In genomic region chr22:47631571-47632102, GRCh38 we compare ENCODE assay signal across 1 cellular context.
TF ChIP-seq lines count a peak whose summit lies in the region.

No MANE protein-coding gene starts in this region.

TF ChIP-seq in K562, 482 proteins besides CTCF, POLR2A, EP300 and RAD21 (continued from another document and continues in another):
- TF ChIP-seq, protein P1, sequence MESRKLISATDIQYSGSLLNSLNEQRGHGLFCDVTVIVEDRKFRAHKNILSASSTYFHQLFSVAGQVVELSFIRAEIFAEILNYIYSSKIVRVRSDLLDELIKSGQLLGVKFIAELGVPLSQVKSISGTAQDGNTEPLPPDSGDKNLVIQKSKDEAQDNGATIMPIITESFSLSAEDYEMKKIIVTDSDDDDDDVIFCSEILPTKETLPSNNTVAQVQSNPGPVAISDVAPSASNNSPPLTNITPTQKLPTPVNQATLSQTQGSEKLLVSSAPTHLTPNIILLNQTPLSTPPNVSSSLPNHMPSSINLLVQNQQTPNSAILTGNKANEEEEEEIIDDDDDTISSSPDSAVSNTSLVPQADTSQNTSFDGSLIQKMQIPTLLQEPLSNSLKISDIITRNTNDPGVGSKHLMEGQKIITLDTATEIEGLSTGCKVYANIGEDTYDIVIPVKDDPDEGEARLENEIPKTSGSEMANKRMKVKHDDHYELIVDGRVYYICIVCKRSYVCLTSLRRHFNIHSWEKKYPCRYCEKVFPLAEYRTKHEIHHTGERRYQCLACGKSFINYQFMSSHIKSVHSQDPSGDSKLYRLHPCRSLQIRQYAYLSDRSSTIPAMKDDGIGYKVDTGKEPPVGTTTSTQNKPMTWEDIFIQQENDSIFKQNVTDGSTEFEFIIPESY (CRISPR knock-in tag; IDR thresholded peaks at IDR 0.05): no peak
- TF ChIP-seq ZNF253 (CRISPR knock-in tag; conservative IDR thresholded peaks at IDR 0.05) (no peak), ZNF830 (CRISPR knock-in tag; IDR thresholded peaks at IDR 0.05) (no peak), JUNB (CRISPR knock-in tag; conservative IDR thresholded peaks at IDR 0.05) (no peak), ZNF584 (CRISPR knock-in tag; IDR thresholded peaks at IDR 0.05; ENCODE audit: low read depth) (no peak), ETV6 (IDR thresholded peaks at IDR 0.05; ENCODE audit: borderline replicate concordance in 1 of 2, low read depth in 2 of 2, low read length in 1 of 2) (no peak), ETV6 (CRISPR knock-in tag; IDR thresholded peaks at IDR 0.05; ENCODE audit: borderline replicate concordance) (no peak), CBFA2T2 (conservative IDR thresholded peaks at IDR 0.05) (no peak), CCAR2 (IDR thresholded peaks at IDR 0.05; ENCODE audit: low read depth, low read length) (no peak), MXI1 (IDR thresholded peaks at IDR 0.05; ENCODE audit: low read depth, low read length) (no peak), KDM2B (CRISPR knock-in tag; IDR thresholded peaks at IDR 0.05) (no peak), DMBX1 (CRISPR knock-in tag; IDR thresholded peaks at IDR 0.05; ENCODE audit: borderline replicate concordance) (no peak), ELF1 (tag; IDR thresholded peaks at IDR 0.05) (peak; percentile 90), ZNF146 (CRISPR knock-in tag; IDR thresholded peaks at IDR 0.05; ENCODE audit: unreplicated experiment) (no peak), RBM14 (IDR thresholded peaks at IDR 0.05; ENCODE audit: borderline replicate concordance, insufficient read depth, low read depth, low read length) (no peak), BACH1 (tag; IDR thresholded peaks at IDR 0.05) (no peak), ZMIZ1 (IDR thresholded peaks at IDR 0.05; ENCODE audit: low read depth in 2 of 2, low read length in 2 of 2) (no peak), ZC3H8 (IDR thresholded peaks at IDR 0.05) (no peak), NR2F6 (CRISPR knock-in tag; IDR thresholded peaks at IDR 0.05) (no peak), SRSF3 (IDR thresholded peaks at IDR 0.05; ENCODE audit: insufficient read depth, low read length) (no peak), E2F1 (CRISPR knock-in tag; IDR thresholded peaks at IDR 0.05) (no peak), SMARCE1 (IDR thresholded peaks at IDR 0.05) (no peak), RBM17 (IDR thresholded peaks at IDR 0.05; ENCODE audit: borderline replicate concordance, low read depth, low read length) (no peak), EWSR1 (IDR thresholded peaks at IDR 0.05; ENCODE audit: borderline replicate concordance, low read depth, partially characterized antibody) (no peak), HOXB6 (CRISPR knock-in tag; IDR thresholded peaks at IDR 0.05; ENCODE audit: borderline replicate concordance) (no peak), ZNF740 (CRISPR knock-in tag; IDR thresholded peaks at IDR 0.05) (no peak), ZNF740 (tag; IDR thresholded peaks at IDR 0.05) (no peak), HNRNPH1 (optimal IDR thresholded peaks at IDR 0.05; ENCODE audit: low read depth, low read length) (no peak), CREB1 (IDR thresholded peaks at IDR 0.05) (0 out of 2 replicates have a peak, but pooled peaks have one; percentile 37), CREB1 (CRISPR knock-in tag; IDR thresholded peaks at IDR 0.05) (no peak), DIDO1 (tag; IDR thresholded peaks at IDR 0.05; ENCODE audit: low read depth) (peak; percentile 67), SIX5 (IDR thresholded peaks at IDR 0.05; ENCODE audit: borderline replicate concordance in 1 of 2, insufficient read depth in 1 of 2, low read depth in 1 of 2, low read length in 2 of 2) (no peak), ZFP30 (CRISPR knock-in tag; IDR thresholded peaks at IDR 0.05; ENCODE audit: borderline replicate concordance) (no peak), NBN (IDR thresholded peaks at IDR 0.05; ENCODE audit: low read depth) (no peak), ZNF444 (CRISPR knock-in tag; IDR thresholded peaks at IDR 0.05) (no peak), PHF8 (IDR thresholded peaks at IDR 0.05; ENCODE audit: borderline replicate concordance, low read length) (peak; percentile 90; the same call in 1 of the 2 replicates), ZNF23 (CRISPR knock-in tag; IDR thresholded peaks at IDR 0.05) (no peak), CREB3 (tag; conservative IDR thresholded peaks at IDR 0.05; ENCODE audit: low read depth) (no peak), TAF9B (IDR thresholded peaks at IDR 0.05; ENCODE audit: partially characterized antibody) (peak; percentile 59), ZNF785 (CRISPR knock-in tag; IDR thresholded peaks at IDR 0.05) (no peak), SMAD4 (CRISPR knock-in tag; conservative IDR thresholded peaks at IDR 0.05) (no peak)
- TF ChIP-seq, protein P2, sequence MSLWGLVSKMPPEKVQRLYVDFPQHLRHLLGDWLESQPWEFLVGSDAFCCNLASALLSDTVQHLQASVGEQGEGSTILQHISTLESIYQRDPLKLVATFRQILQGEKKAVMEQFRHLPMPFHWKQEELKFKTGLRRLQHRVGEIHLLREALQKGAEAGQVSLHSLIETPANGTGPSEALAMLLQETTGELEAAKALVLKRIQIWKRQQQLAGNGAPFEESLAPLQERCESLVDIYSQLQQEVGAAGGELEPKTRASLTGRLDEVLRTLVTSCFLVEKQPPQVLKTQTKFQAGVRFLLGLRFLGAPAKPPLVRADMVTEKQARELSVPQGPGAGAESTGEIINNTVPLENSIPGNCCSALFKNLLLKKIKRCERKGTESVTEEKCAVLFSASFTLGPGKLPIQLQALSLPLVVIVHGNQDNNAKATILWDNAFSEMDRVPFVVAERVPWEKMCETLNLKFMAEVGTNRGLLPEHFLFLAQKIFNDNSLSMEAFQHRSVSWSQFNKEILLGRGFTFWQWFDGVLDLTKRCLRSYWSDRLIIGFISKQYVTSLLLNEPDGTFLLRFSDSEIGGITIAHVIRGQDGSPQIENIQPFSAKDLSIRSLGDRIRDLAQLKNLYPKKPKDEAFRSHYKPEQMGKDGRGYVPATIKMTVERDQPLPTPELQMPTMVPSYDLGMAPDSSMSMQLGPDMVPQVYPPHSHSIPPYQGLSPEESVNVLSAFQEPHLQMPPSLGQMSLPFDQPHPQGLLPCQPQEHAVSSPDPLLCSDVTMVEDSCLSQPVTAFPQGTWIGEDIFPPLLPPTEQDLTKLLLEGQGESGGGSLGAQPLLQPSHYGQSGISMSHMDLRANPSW (CRISPR knock-in tag; IDR thresholded peaks at IDR 0.05): no peak
- TF ChIP-seq, protein P3, sequence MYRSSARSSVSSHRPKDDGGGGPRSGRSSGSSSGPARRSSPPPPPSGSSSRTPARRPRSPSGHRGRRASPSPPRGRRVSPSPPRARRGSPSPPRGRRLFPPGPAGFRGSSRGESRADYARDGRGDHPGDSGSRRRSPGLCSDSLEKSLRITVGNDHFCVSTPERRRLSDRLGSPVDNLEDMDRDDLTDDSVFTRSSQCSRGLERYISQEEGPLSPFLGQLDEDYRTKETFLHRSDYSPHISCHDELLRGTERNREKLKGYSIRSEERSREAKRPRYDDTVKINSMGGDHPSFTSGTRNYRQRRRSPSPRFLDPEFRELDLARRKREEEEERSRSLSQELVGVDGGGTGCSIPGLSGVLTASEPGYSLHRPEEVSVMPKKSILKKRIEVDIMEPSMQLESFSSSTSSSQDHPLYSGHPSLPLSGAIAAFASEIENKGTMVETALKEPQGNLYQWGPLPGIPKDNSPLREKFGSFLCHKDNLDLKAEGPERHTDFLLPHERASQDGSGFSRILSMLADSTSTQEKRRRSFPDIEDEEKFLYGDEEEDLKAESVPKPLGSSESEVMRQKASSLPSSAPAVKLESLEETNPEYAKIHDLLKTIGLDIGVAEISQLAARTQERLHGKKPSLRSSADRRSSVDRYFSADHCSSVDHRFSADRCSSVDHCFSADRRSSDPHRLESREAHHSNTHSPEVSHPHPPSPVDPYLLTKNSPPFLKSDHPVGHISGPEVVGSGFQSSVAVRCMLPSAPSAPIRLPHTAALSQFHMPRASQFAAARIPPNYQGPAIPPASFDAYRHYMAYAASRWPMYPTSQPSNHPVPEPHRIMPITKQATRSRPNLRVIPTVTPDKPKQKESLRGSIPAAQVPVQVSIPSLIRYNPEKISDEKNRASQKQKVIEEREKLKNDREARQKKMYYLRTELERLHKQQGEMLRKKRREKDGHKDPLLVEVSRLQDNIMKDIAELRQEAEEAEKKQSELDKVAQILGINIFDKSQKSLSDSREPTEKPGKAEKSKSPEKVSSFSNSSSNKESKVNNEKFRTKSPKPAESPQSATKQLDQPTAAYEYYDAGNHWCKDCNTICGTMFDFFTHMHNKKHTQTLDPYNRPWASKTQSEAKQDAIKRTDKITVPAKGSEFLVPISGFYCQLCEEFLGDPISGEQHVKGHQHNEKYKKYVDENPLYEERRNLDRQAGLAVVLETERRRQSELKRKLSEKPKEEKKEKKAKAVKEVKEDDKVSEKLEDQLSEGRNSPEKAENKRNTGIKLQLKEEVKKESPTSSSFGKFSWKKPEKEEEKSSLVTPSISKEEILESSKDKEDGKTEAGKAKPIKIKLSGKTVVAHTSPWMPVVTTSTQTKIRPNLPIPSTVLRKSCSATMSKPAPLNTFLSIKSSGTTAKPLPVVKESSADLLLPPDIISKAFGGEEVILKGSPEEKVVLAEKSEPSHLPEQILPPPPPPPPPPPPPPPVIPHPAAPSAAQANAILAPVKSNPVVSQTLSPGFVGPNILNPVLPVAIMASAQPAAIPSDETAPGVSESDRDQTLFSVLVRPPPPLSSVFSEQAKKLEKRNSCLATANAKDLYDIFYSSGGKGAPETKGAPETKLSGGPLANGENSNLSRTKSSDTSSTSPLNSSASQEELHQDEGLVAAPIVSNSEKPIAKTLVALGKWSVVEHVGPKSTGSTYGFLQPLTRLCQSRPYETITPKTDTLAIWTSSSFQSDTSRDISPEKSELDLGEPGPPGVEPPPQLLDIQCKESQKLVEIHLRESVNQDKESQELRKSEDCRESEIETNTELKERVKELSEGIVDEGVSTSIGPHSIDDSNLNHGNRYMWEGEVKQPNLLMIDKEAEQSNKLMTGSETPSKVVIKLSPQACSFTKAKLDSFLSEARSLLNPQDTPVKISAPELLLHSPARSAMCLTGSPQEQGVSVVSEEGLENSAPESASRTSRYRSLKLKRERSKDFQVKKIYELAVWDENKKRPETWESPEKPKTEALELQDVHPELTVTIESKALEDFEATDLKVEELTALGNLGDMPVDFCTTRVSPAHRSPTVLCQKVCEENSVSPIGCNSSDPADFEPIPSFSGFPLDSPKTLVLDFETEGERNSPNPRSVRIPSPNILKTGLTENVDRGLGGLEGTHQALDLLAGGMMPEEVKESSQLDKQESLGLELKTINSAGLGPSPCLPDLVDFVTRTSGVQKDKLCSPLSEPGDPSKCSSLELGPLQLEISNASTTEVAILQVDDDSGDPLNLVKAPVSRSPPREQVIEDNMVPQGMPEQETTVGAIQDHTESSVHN (IDR thresholded peaks at IDR 0.05; ENCODE audit: borderline replicate concordance in 1 of 2, low read depth in 1 of 2): no peak
- TF ChIP-seq, protein P4, sequence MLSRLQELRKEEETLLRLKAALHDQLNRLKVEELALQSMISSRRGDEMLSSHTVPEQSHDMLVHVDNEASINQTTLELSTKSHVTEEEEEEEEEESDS (CRISPR knock-in tag; IDR thresholded peaks at IDR 0.05): no peak
- TF ChIP-seq, protein P5, sequence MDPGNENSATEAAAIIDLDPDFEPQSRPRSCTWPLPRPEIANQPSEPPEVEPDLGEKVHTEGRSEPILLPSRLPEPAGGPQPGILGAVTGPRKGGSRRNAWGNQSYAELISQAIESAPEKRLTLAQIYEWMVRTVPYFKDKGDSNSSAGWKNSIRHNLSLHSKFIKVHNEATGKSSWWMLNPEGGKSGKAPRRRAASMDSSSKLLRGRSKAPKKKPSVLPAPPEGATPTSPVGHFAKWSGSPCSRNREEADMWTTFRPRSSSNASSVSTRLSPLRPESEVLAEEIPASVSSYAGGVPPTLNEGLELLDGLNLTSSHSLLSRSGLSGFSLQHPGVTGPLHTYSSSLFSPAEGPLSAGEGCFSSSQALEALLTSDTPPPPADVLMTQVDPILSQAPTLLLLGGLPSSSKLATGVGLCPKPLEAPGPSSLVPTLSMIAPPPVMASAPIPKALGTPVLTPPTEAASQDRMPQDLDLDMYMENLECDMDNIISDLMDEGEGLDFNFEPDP (CRISPR knock-in tag; IDR thresholded peaks at IDR 0.05): no peak
